ENCODE assay signal across 22 cellular contexts in the genomic region with DNA sequence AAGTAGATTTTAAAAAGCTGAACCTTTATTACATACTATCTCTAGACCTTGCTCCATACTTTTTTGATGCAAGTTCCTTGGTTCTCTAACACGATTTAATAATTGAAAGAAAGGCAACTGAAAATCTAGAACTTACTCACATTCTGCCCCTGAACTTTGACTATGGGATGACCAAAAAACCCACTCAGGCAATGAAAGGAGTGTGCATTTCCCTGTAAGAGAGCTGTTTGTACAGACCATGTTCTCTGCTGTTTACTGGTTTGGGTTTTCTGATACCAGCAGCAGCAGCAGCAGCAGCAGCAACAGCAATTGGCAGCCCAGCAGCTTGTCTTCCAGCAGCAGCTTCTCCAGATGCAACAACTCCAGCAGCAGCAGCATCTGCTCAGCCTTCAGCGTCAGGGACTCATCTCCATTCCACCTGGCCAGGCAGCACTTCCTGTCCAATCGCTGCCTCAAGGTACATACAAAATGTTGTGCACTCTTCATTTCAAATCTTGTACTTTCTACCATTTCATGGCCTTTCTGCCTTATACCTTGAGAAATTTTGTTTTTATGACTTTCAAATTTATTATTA.
A peak's percentile ranks its signal among the peaks of the same experiment; 100 is the strongest.
DNase-seq lines count a peak whose midpoint lies in the region; ATAC-seq and TF ChIP-seq lines count a peak whose summit lies in the region.
"Had no signal": no experiment of that assay in that cellular context is flagged by ENCODE, and none has a peak within 500 bp of the region (broad histone marks: within the 10 kb centered on the region; RNA-seq: fewer than 3 reads in every experiment).

No MANE protein-coding gene starts in this region.

- peaks cover 26% of the 10 kb centered on the region for H3K4me1 Mint-ChIP-seq in neural progenitor cell
- no peaks in the 10 kb centered on the region for H3K4me1 Mint-ChIP-seq in immature natural killer cell
- no peaks in the 10 kb centered on the region for H3K4me1 Mint-ChIP-seq in activated T-helper 1 cell treated with anti-CD3 and anti-CD28 coated beads, Interleukin-12 subunit alpha, Interleukin-12 subunit beta, Interleukin-2, Interleukin-4 antibody, amounts not matched to agents 30 ng/mL and 10 ng/mL and 1 ng/mL, durations not matched to agents 14 hours and 24 hours and 36 hours (ENCODE audit: low read depth)
- no peaks in the 10 kb centered on the region for H3K4me1 Mint-ChIP-seq in MCF 10A (ENCODE audit: insufficient read depth, unreplicated experiment)
- H3K4me1 Mint-ChIP-seq: activated B cell treated with CpG ODN at 0.5 μM for 24 hours; activated naive CD8-positive, alpha-beta T cell treated with anti-CD3 and anti-CD28 coated beads for 36 hours; CD8-positive, alpha-beta memory T cell; central memory CD8-positive, alpha-beta T cell had no signal

- H3K4me3 Mint-ChIP-seq in neural progenitor cell (no peak overlapping the region), immature natural killer cell (no peak overlapping the region), MCF 10A (ENCODE audit: unreplicated experiment) (no peak overlapping the region)
- no peak overlapping the region for H3K4me3 Mint-ChIP-seq in activated T-helper 1 cell treated with anti-CD3 and anti-CD28 coated beads, Interleukin-12 subunit alpha, Interleukin-12 subunit beta, Interleukin-2, Interleukin-4 antibody, amounts not matched to agents 30 ng/mL and 10 ng/mL and 1 ng/mL, durations not matched to agents 14 hours and 24 hours and 36 hours
- H3K4me3 Mint-ChIP-seq: activated B cell treated with CpG ODN at 0.5 μM for 24 hours; activated naive CD8-positive, alpha-beta T cell treated with anti-CD3 and anti-CD28 coated beads for 36 hours; CD8-positive, alpha-beta memory T cell; central memory CD8-positive, alpha-beta T cell; natural killer cell treated with Interleukin-12 subunit alpha and Interleukin-12 subunit beta and Interleukin-15 and Interleukin-18, amount 100 ng/mL, for 72 hours had no signal

- H3F3A ChIP-seq in neural progenitor cell (ENCODE audit: low read depth) = peaks cover 12% of the 10 kb centered on the region

- DNase-seq in NCI-H748 (lab: John Stamatoyannopoulos, UW; ENCODE audit: unreplicated experiment) (peak; percentile 78), NCI-H748 treated with DMSO at 0.1 percent for 48 hours (lab: John Stamatoyannopoulos, UW) (no peak), neural progenitor cell (ENCODE audit: low spot score) (no peak), immature natural killer cell (no peak), MCF 10A (ENCODE audit: unreplicated experiment) (no peak)
- no peak for DNase-seq in activated T-helper 1 cell treated with anti-CD3 and anti-CD28 coated beads, Interleukin-12 subunit alpha, Interleukin-12 subunit beta, Interleukin-2, Interleukin-4 antibody, amounts not matched to agents 30 ng/mL and 10 ng/mL and 1 ng/mL, durations not matched to agents 14 hours and 24 hours and 36 hours (ENCODE audit: low spot score)
- DNase-seq: activated B cell treated with CpG ODN at 0.5 μM for 24 hours; activated CD4-positive, alpha-beta T cell treated with anti-CD3 and anti-CD28 coated beads, Interleukin-2, amount 50 U/mL, for 48 hours; activated CD8-positive, alpha-beta memory T cell treated with anti-CD3 and anti-CD28 coated beads, Interleukin-2, amount 50 U/mL, for 48 hours; activated naive CD8-positive, alpha-beta T cell treated with anti-CD3 and anti-CD28 coated beads for 36 hours; AML-193; CD8-positive, alpha-beta memory T cell; DND-41; KG1; NCI-H226; T-helper 9 cell; upper lobe of left lung had no signal

- no peak overlapping the region for H3K27ac Mint-ChIP-seq in neural progenitor cell
- no peak overlapping the region for H3K27ac Mint-ChIP-seq in immature natural killer cell
- H3K27ac Mint-ChIP-seq in activated T-helper 1 cell treated with anti-CD3 and anti-CD28 coated beads, Interleukin-12 subunit alpha, Interleukin-12 subunit beta, Interleukin-2, Interleukin-4 antibody, amounts not matched to agents 30 ng/mL and 10 ng/mL and 1 ng/mL, durations not matched to agents 14 hours and 24 hours and 36 hours = no peak overlapping the region
- no peak overlapping the region for H3K27ac Mint-ChIP-seq in MCF 10A (ENCODE audit: low read depth, unreplicated experiment)
- H3K27ac Mint-ChIP-seq: activated B cell treated with CpG ODN at 0.5 μM for 24 hours; activated naive CD8-positive, alpha-beta T cell treated with anti-CD3 and anti-CD28 coated beads for 36 hours; natural killer cell treated with Interleukin-12 subunit alpha and Interleukin-12 subunit beta and Interleukin-15 and Interleukin-18, amount 100 ng/mL, for 72 hours; progenitor cell of endocrine pancreas had no signal

- POLR2A ChIA-PET in MCF 10A (lab: Yijun Ruan, JAX) = no interaction called here

- TF ChIP-seq CTCF in neural progenitor cell (IDR thresholded peaks at IDR 0.05) = no peak
- TF ChIP-seq CTCF in MCF 10A (IDR thresholded peaks at IDR 0.05; ENCODE audit: unreplicated experiment) = no peak

- no peak overlapping the region for H3K9ac ChIP-seq in neural progenitor cell

- H3K79me2 ChIP-seq in neural progenitor cell (ENCODE audit: low read depth) = no peaks in the 10 kb centered on the region

- peak overlapping the region; percentile 47 for H2AFZ ChIP-seq in neural progenitor cell (replicated peaks)

- H3K36me3 Mint-ChIP-seq in neural progenitor cell = no peaks in the 10 kb centered on the region
- no peaks in the 10 kb centered on the region for H3K36me3 Mint-ChIP-seq in immature natural killer cell
- H3K36me3 Mint-ChIP-seq in activated T-helper 1 cell treated with anti-CD3 and anti-CD28 coated beads, Interleukin-12 subunit alpha, Interleukin-12 subunit beta, Interleukin-2, Interleukin-4 antibody, amounts not matched to agents 30 ng/mL and 10 ng/mL and 1 ng/mL, durations not matched to agents 14 hours and 24 hours and 36 hours (ENCODE audit: low read depth) = no peaks in the 10 kb centered on the region
- no peaks in the 10 kb centered on the region for H3K36me3 Mint-ChIP-seq in MCF 10A (ENCODE audit: insufficient read depth, unreplicated experiment)
- H3K36me3 Mint-ChIP-seq: activated naive CD8-positive, alpha-beta T cell treated with anti-CD3 and anti-CD28 coated beads for 36 hours; CD8-positive, alpha-beta memory T cell; natural killer cell treated with Interleukin-12 subunit alpha and Interleukin-12 subunit beta and Interleukin-15 and Interleukin-18, amount 100 ng/mL, for 72 hours had no signal

- no TSS peak for BruUV-seq in MCF 10A (replicated peaks; lab: Mats Ljungman, UMichigan)

- H3K4me3 ChIP-seq in neural progenitor cell = no peak overlapping the region
- H3K4me3 ChIP-seq: upper lobe of left lung had no signal

- H3K4me2 ChIP-seq in neural progenitor cell = no peak overlapping the region

- H3K4me1 ChIP-seq in neural progenitor cell = peaks cover 19% of the 10 kb centered on the region
- H3K4me1 ChIP-seq: upper lobe of left lung had no signal

- H3K9me3 ChIP-seq in neural progenitor cell (ENCODE audit: low read depth) = no peaks in the 10 kb centered on the region
- H3K9me3 ChIP-seq: upper lobe of left lung had no signal

- H4K20me1 ChIP-seq in neural progenitor cell (ENCODE audit: low read depth) = no peaks in the 10 kb centered on the region

- H3K9me3 Mint-ChIP-seq in neural progenitor cell = no peaks in the 10 kb centered on the region
- H3K9me3 Mint-ChIP-seq in immature natural killer cell = peaks cover 0 to 6% (median 0%) of the 10 kb centered on the region in 6 donors
- H3K9me3 Mint-ChIP-seq in activated T-helper 1 cell treated with anti-CD3 and anti-CD28 coated beads, Interleukin-12 subunit alpha, Interleukin-12 subunit beta, Interleukin-2, Interleukin-4 antibody, amounts not matched to agents 30 ng/mL and 10 ng/mL and 1 ng/mL, durations not matched to agents 14 hours and 24 hours and 36 hours = no peaks in the 10 kb centered on the region
- no peaks in the 10 kb centered on the region for H3K9me3 Mint-ChIP-seq in MCF 10A (ENCODE audit: unreplicated experiment)
- H3K9me3 Mint-ChIP-seq: activated B cell treated with CpG ODN at 0.5 μM for 24 hours; activated naive CD8-positive, alpha-beta T cell treated with anti-CD3 and anti-CD28 coated beads for 36 hours; CD8-positive, alpha-beta memory T cell; central memory CD8-positive, alpha-beta T cell; natural killer cell treated with Interleukin-12 subunit alpha and Interleukin-12 subunit beta and Interleukin-15 and Interleukin-18, amount 100 ng/mL, for 72 hours had no signal

- H3K27me3 Mint-ChIP-seq in neural progenitor cell (ENCODE audit: insufficient read depth, low read depth) (no peaks in the 10 kb centered on the region), immature natural killer cell (ENCODE audit: low read depth in 3 of 3) (peaks cover 0 to 2% (median 0%) of the 10 kb centered on the region in 3 donors), MCF 10A (ENCODE audit: insufficient read depth, unreplicated experiment) (peaks cover 59% of the 10 kb centered on the region)
- peaks cover 2% of the 10 kb centered on the region for H3K27me3 Mint-ChIP-seq in activated T-helper 1 cell treated with anti-CD3 and anti-CD28 coated beads, Interleukin-12 subunit alpha, Interleukin-12 subunit beta, Interleukin-2, Interleukin-4 antibody, amounts not matched to agents 30 ng/mL and 10 ng/mL and 1 ng/mL, durations not matched to agents 14 hours and 24 hours and 36 hours (ENCODE audit: insufficient read depth)
- H3K27me3 Mint-ChIP-seq: activated B cell treated with CpG ODN at 0.5 μM for 24 hours; activated naive CD8-positive, alpha-beta T cell treated with anti-CD3 and anti-CD28 coated beads for 36 hours; central memory CD8-positive, alpha-beta T cell; natural killer cell treated with Interleukin-12 subunit alpha and Interleukin-12 subunit beta and Interleukin-15 and Interleukin-18, amount 100 ng/mL, for 72 hours; progenitor cell of endocrine pancreas had no signal

- no peaks in the 10 kb centered on the region for H3K36me3 ChIP-seq in neural progenitor cell
- H3K36me3 ChIP-seq: upper lobe of left lung had no signal

- H3K27ac ChIP-seq in neural progenitor cell = no peak overlapping the region
- H3K27ac ChIP-seq: upper lobe of left lung had no signal

- peak; percentile 46 for ATAC-seq in HG03039 (IDR thresholded peaks at IDR 0.05; ENCODE audit: unreplicated experiment)
- ATAC-seq: natural killer cell treated with Interleukin-12 subunit alpha and Interleukin-12 subunit beta and Interleukin-15 and Interleukin-18, amount 100 ng/mL, for 72 hours had no signal

- no peaks in the 10 kb centered on the region for H3K27me3 ChIP-seq in neural progenitor cell
- H3K27me3 ChIP-seq: upper lobe of left lung had no signal

- CTCF ChIA-PET in MCF 10A (lab: Yijun Ruan, JAX) = no interaction called here

- intact Hi-C loops in activated T-helper 1 cell treated with anti-CD3 and anti-CD28 coated beads, Interleukin-12 subunit alpha, Interleukin-12 subunit beta, Interleukin-2, Interleukin-4 antibody, amounts not matched to agents 30 ng/mL and 10 ng/mL and 1 ng/mL, durations not matched to agents 14 hours and 24 hours and 36 hours (cut with micrococcal nuclease) = no loop called here
- intact Hi-C loops in MCF 10A (cut with micrococcal nuclease) = no loop called here

TF ChIP-seq in PFSK-1, 5 proteins besides CTCF, POLR2A, EP300 and RAD21 (continues in another document):
- TF ChIP-seq POLR2AphosphoS5 (IDR thresholded peaks at IDR 0.05; ENCODE audit: low read depth, low read length) (no peak), TAF1 (IDR thresholded peaks at IDR 0.05; ENCODE audit: borderline replicate concordance, insufficient read depth, low read length) (no peak)
